16 cellular contexts compared by ENCODE assay signal in the genomic region with DNA sequence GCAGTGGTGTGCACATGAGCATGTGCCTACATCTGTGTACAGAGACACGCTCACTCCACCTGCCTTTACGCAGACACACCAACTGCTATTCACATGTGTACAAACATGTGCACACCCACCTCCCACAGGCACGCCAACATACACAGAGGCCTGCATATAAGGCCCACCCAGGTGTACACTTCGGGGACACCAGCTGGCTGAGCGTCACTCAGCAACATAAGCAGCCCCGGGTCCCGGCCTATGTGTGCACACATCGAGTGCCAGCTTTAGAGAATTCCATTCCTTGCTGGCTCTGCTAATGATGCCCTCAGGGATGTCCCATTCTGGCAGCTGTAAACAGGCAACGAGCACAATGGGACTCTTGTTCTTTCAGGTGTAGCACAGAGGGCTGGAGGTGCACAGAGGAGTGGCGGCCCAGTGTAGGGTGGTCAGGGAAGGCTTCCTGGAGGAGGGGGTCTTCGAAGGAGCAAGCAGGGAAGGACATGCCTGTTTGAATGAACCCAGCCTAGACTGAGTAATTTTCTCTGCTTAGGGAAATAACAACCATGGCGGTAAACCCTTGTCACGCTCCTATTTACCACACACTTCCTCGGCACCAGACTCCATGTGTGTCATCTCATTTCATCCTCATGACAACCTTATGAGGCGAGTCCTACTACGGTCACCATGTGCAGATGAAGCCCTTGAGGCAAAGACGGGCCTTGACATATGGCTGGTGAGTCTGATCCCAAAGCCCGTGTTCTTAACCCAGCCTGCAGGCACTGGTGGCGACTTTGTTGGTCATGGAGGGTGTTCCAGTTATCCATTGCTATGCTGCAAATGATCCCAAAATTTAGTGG. TPM values are rescaled to one million over a fixed set of nuclear protein-coding genes. Genes with fewer than 3 reads are reported as not detected.
A peak's percentile ranks its signal among the peaks of the same experiment; 100 is the strongest.
DNase-seq lines count a peak whose midpoint lies in the region; ATAC-seq, FAIRE-seq and TF ChIP-seq lines count a peak whose summit lies in the region.
"Had no signal": no experiment of that assay in that cellular context is flagged by ENCODE, and none has a peak within 500 bp of the region (broad histone marks: within the 10 kb centered on the region; RNA-seq: fewer than 3 reads in every experiment).

No MANE protein-coding gene starts in this region.

- intact Hi-C loops in IMR-90 (cut with micrococcal nuclease), result no loop called here
- intact Hi-C loops in breast epithelium (cut with DNase I; ENCODE audit: low total_unique reads), result no loop called here

- peak overlapping the region; percentile 50 for H2AK9ac ChIP-seq in IMR-90 (replicated peaks; ENCODE audit: low read depth, low read length, poor library complexity)

- H2BK15ac ChIP-seq in IMR-90 (ENCODE audit: low read depth, low read length), result peak overlapping the region; percentile 76; the same call in 2 of the 3 replicates

- H3K14ac ChIP-seq in IMR-90 (replicated peaks; ENCODE audit: low read depth, low read length), result peak overlapping the region; percentile 17; the same call in 1 of the 2 replicates

- H3K4me2 ChIP-seq in IMR-90 (ENCODE audit: low read depth, low read length), result no peak overlapping the region
- H3K4me2 ChIP-seq in smooth muscle cell, result no peak overlapping the region
- H3K4me2 ChIP-seq: SK-N-SH had no signal

- peak overlapping the region; percentile 95 for H3K4ac ChIP-seq in IMR-90 (ENCODE audit: low read depth, low read length)

- no peaks in the 10 kb centered on the region for H3K36me3 ChIP-seq in IMR-90 (ENCODE audit: control insufficient read depth, insufficient read depth, low read length)
- no peaks in the 10 kb centered on the region for H3K36me3 ChIP-seq in breast epithelium
- no peaks in the 10 kb centered on the region for H3K36me3 ChIP-seq in skeletal muscle tissue (ENCODE audit: control insufficient read depth in 3 of 3, insufficient read depth in 3 of 3, low read length in 3 of 3)
- no peaks in the 10 kb centered on the region for H3K36me3 ChIP-seq in smooth muscle cell (ENCODE audit: low read depth)

- H3K27me3 ChIP-seq in IMR-90 (ENCODE audit: control insufficient read depth, insufficient read depth, low read length), result no peaks in the 10 kb centered on the region
- no peaks in the 10 kb centered on the region for H3K27me3 ChIP-seq in breast epithelium
- H3K27me3 ChIP-seq in skeletal muscle tissue (ENCODE audit: control insufficient read depth in 3 of 3, insufficient read depth in 3 of 3, low read length in 3 of 3), result no peaks in the 10 kb centered on the region
- no peaks in the 10 kb centered on the region for H3K27me3 ChIP-seq in smooth muscle cell (ENCODE audit: low read depth)
- H3K27me3 ChIP-seq: dorsolateral prefrontal cortex had no signal

- H3K18ac ChIP-seq in IMR-90 (ENCODE audit: low read depth, low read length), result peak overlapping the region; percentile 30; the same call in 1 of the 2 replicates

- H3K4me3 ChIP-seq in IMR-90 (ENCODE audit: insufficient read depth, low read depth, low read length) (no peak overlapping the region), breast epithelium (peak overlapping the region in 1 of 3 donors; percentile 25), skeletal muscle tissue (ENCODE audit: low read length in 3 of 3) (peak overlapping the region in 1 of 3 donors; percentile 45), smooth muscle cell (no peak overlapping the region)
- H3K4me3 ChIP-seq: dorsolateral prefrontal cortex had no signal

- dilution Hi-C loops in IMR-90 (cut with HindIII; ENCODE audit: low sequenced_read_pairs, unreplicated experiment), result no loop called here

- TF ChIP-seq RAD21 in IMR-90 (IDR thresholded peaks at IDR 0.05; ENCODE audit: low read length), result no peak

- H3K79me1 ChIP-seq in IMR-90 (ENCODE audit: low read depth in 1 of 2, low read length in 2 of 2), result 0 out of 4 replicates have a peak, but pooled peaks cover 0 to 5% of the 10 kb centered on the region in 2 experiments

- H3K4me1 ChIP-seq in IMR-90 (ENCODE audit: control insufficient read depth, insufficient read depth, low read length) (peaks cover 16% of the 10 kb centered on the region), breast epithelium (peaks cover 0 to 6% of the 10 kb centered on the region in 2 donors), skeletal muscle tissue (ENCODE audit: control insufficient read depth in 3 of 3, insufficient read depth in 3 of 3, low read length in 3 of 3) (peaks cover 23 to 33% (median 31%) of the 10 kb centered on the region in 3 donors), smooth muscle cell (ENCODE audit: low read depth) (no peaks in the 10 kb centered on the region)

- FAIRE-seq in GM12891 (lab: Jason Lieb, UNC), result no peak
- no peak for FAIRE-seq in frontal cortex (lab: Jason Lieb, UNC)
- FAIRE-seq: astrocyte had no signal

- H4K20me1 ChIP-seq in IMR-90 (ENCODE audit: insufficient read depth, low read length) (no peaks in the 10 kb centered on the region), smooth muscle cell (ENCODE audit: low read depth) (no peaks in the 10 kb centered on the region)

- peak overlapping the region; percentile 78 for H2BK120ac ChIP-seq in IMR-90 (ENCODE audit: low read depth, low read length)

- no peak for TF ChIP-seq POLR2A in IMR-90 (IDR thresholded peaks at IDR 0.05; ENCODE audit: low read depth, low read length)
- no peak for TF ChIP-seq POLR2A in breast epithelium (IDR thresholded peaks at IDR 0.05)
- TF ChIP-seq POLR2A in GM12891 (IDR thresholded peaks at IDR 0.05; ENCODE audit: low read depth, low read length), result no peak

- BruUV-seq in IMR-90 (replicated peaks; lab: Mats Ljungman, UMichigan), result no TSS peak

- POLR2A ChIA-PET in IMR-90 (lab: Charles Lee; ENCODE audit: unreplicated experiment), result no interaction called here

- H3K9me1 ChIP-seq in IMR-90 (ENCODE audit: insufficient read depth, low read length), result peaks cover 13% of the 10 kb centered on the region

- H3F3A ChIP-seq in smooth muscle cell (ENCODE audit: low read depth), result peaks cover 9% of the 10 kb centered on the region

- peak overlapping the region; percentile 52 for H2BK5ac ChIP-seq in IMR-90 (ENCODE audit: low read depth, low read length, poor library complexity, severe bottlenecking)

- CTCF ChIA-PET in IMR-90 (lab: Yijun Ruan, JAX), result interaction anchor here (0.6 kb wide), 1 partner anchor 61 kb away, joined by 3 read pairs; no protein-coding TSS in a partner anchor

- no peak overlapping the region for H4K5ac ChIP-seq in IMR-90 (ENCODE audit: low read depth, low read length)

- H3K79me2 ChIP-seq in smooth muscle cell (ENCODE audit: low read depth), result no peaks in the 10 kb centered on the region

- H3K9ac ChIP-seq in IMR-90 (ENCODE audit: low read depth, low read length) (no peak overlapping the region), skeletal muscle tissue (ENCODE audit: low read depth in 1 of 3, low read length in 3 of 3) (peak overlapping the region in 2 of 3 donors; percentile 14 to 80), smooth muscle cell (ENCODE audit: low read depth) (no peak overlapping the region)
- H3K9ac ChIP-seq: SK-N-SH had no signal

- H2AFZ ChIP-seq in IMR-90 (replicated peaks; ENCODE audit: low read length, poor library complexity) (peak overlapping the region; percentile 87), smooth muscle cell (ENCODE audit: low read depth) (no peak overlapping the region)

- TF ChIP-seq CTCF in IMR-90 (conservative IDR thresholded peaks at IDR 0.05; ENCODE audit: low read depth, low read length) (no peak), breast epithelium (IDR thresholded peaks at IDR 0.05) (no peak), smooth muscle cell (IDR thresholded peaks at IDR 0.05; ENCODE audit: borderline replicate concordance, insufficient read depth, poor library complexity, severe bottlenecking) (no peak)

- H2BK20ac ChIP-seq in IMR-90 (ENCODE audit: low read depth, low read length), result peak overlapping the region; percentile 44

- peak overlapping the region; percentile 100 for H2AK5ac ChIP-seq in IMR-90 (ENCODE audit: low read depth, low read length)

- H3K27ac ChIP-seq in IMR-90 (ENCODE audit: insufficient read depth, low read length) (peak overlapping the region; percentile 35), breast epithelium (peak overlapping the region; percentile 85 to 92), skeletal muscle tissue (ENCODE audit: low read depth, low read length) (peak overlapping the region; percentile 93), smooth muscle cell (ENCODE audit: low read depth) (no peak overlapping the region)

- H3K23ac ChIP-seq in IMR-90 (ENCODE audit: low read depth, low read length), result 0 out of 2 replicates have a peak overlapping the region, but pooled peaks have one; percentile 34

- no peak overlapping the region for H3K56ac ChIP-seq in IMR-90 (ENCODE audit: extremely low read depth, insufficient read depth, low read length)

- WGBS in IMR-90 (ENCODE audit: extremely low coverage in 2 of 2, insufficient read length in 1 of 2), 2 experiments, result 92% methylated on average over 6 of the region's 19 CpGs; no CpG with 5 or more reads in 1 of the 2 experiments
- 84% methylated on average over 19 of the region's 19 CpGs for WGBS in smooth muscle cell (ENCODE audit: low lambda C conversion rate)

- no peak for ATAC-seq in IMR-90 (ENCODE audit: low read depth)
- ATAC-seq: naive thymus-derived CD4-positive, alpha-beta T cell; stimulated activated effector memory CD8-positive, alpha-beta T cell treated with anti-CD3 and anti-CD28 coated beads, Interleukin-12 subunit alpha, Interleukin-12 subunit beta, amount 100 ng/mL, for 72 hours had no signal

- DNase-seq in IMR-90, result no peak
- peak; percentile 77 to 93 for DNase-seq in breast epithelium (ENCODE audit: low spot score in 2 of 2)
- DNase-seq in kidney tubule cell (ENCODE audit: low spot score), result peak; percentile 43
- DNase-seq in NOMO-1 treated with DMSO at 0.1 percent for 48 hours (lab: John Stamatoyannopoulos, UW; ENCODE audit: unreplicated experiment), result no peak
- DNase-seq in smooth muscle cell (lab: John Stamatoyannopoulos, UW; ENCODE audit: unreplicated experiment), result no peak
- no peak for DNase-seq in GM12891 (ENCODE audit: insufficient read length, low spot score)
- no peak for DNase-seq in frontal cortex (ENCODE audit: low spot score in 2 of 2)
- DNase-seq: activated CD8-positive, alpha-beta memory T cell treated with anti-CD3 and anti-CD28 coated beads for 24 hours; DMS 273 treated with DMSO at 0.1 percent for 48 hours; naive thymus-derived CD4-positive, alpha-beta T cell; NCI-H1092 treated with DMSO at 0.1 percent for 48 hours had no signal

- H3K9me3 ChIP-seq in IMR-90 (ENCODE audit: control insufficient read depth, insufficient read depth, low read length) (peaks cover 8% of the 10 kb centered on the region), breast epithelium (peaks cover 8 to 11% of the 10 kb centered on the region in 2 donors), skeletal muscle tissue (ENCODE audit: control insufficient read depth in 3 of 3, low read length in 3 of 3) (peaks cover 0 to 5% (median 0%) of the 10 kb centered on the region in 3 donors), smooth muscle cell (replicated peaks; ENCODE audit: low read depth) (no peaks in the 10 kb centered on the region)
- H3K9me3 ChIP-seq: SK-N-SH had no signal

- in situ Hi-C loops in IMR-90 (cut with MboI; ENCODE audit: low sequenced_read_pairs), result no loop called here

- peak overlapping the region; percentile 72 for H4K91ac ChIP-seq in IMR-90 (ENCODE audit: insufficient read depth, low read depth, low read length)

- H4K8ac ChIP-seq in IMR-90 (ENCODE audit: low read depth in 2 of 2, low read length in 2 of 2), result peak overlapping the region; percentile 62 to 72; a peak in 3 of 4 replicates

RNA-seq across cellular contexts. Expression of gene RPL3, which starts 35.1 kb away (rescaled TPM):
- total RNA-seq in IMR-90 (2012; rRNA removed) (2,871 and 3,750 TPM in 2 replicates), breast epithelium (1,000 to 10,000 TPM; 1,827 to 3,262 (median 2,633) TPM), skeletal muscle tissue (2,602 TPM), smooth muscle cell (1,022 and 1,136 TPM in 2 replicates), frontal cortex (1,897 TPM)
- polyA plus RNA-seq in IMR-90 (2012; rRNA removed) (3,097 and 3,312 TPM in 2 replicates), smooth muscle cell (717 and 749 TPM in 2 replicates)
- 2,912 and 3,812 TPM in 2 replicates for polyA plus RNA-seq in IMR-90 (2012; cell fraction: cytosol; rRNA removed)
- polyA plus RNA-seq in IMR-90 (2012; cell fraction: nucleus; rRNA removed; ENCODE audit: low replicate concordance), result 2,181 and 2,704 TPM in 2 replicates
- 5,515 TPM for polyA plus RNA-seq in GM12891 (2012; ENCODE audit: low read depth, missing spikeins)

RNA-seq across cellular contexts. Expression of gene PDGFB, which starts 39.6 kb away (rescaled TPM):
- total RNA-seq in IMR-90 (2012; rRNA removed), result not detected in 2 replicates
- 0.07 and 0.09 TPM in 2 replicates for polyA plus RNA-seq in IMR-90 (2012; rRNA removed)
- 0.09 and 0.10 TPM in 2 replicates for polyA plus RNA-seq in IMR-90 (2012; cell fraction: cytosol; rRNA removed)
- 0.06 and 0.09 TPM in 2 replicates for polyA plus RNA-seq in IMR-90 (2012; cell fraction: nucleus; rRNA removed; ENCODE audit: low replicate concordance)
- 10 to 100 TPM in 1 of 3 donors, 1 to 10 TPM in 2; 5.3 to 11.1 (median 8.5) TPM for total RNA-seq in breast epithelium
- total RNA-seq in skeletal muscle tissue, result 8.9 TPM
- 1.9 and 2.1 TPM in 2 replicates for total RNA-seq in smooth muscle cell
- 0.31 and 3.0 TPM in 2 replicates for polyA plus RNA-seq in smooth muscle cell
- polyA plus RNA-seq in GM12891 (2012; ENCODE audit: low read depth, missing spikeins), result 1.1 TPM
- total RNA-seq in frontal cortex, result 2.0 TPM

Comparison
In these comparisons a context has a peak if more than half of its experiments do, and no peak if none do; other contexts are left out.
1. DNase-seq: peak in breast epithelium (2 of 2) and kidney tubule cell (single experiment); none in IMR-90 (single experiment), NOMO-1 treated with DMSO at 0.1 percent for 48 hours (single experiment), smooth muscle cell (single experiment), GM12891 (single experiment) and frontal cortex (0 of 2).
2. H3K9ac ChIP-seq: peak in skeletal muscle tissue (2 of 3); none in IMR-90 (single experiment) and smooth muscle cell (single experiment).